Comparison of ENCODE assay signal across 1 cellular context in the genomic region with DNA sequence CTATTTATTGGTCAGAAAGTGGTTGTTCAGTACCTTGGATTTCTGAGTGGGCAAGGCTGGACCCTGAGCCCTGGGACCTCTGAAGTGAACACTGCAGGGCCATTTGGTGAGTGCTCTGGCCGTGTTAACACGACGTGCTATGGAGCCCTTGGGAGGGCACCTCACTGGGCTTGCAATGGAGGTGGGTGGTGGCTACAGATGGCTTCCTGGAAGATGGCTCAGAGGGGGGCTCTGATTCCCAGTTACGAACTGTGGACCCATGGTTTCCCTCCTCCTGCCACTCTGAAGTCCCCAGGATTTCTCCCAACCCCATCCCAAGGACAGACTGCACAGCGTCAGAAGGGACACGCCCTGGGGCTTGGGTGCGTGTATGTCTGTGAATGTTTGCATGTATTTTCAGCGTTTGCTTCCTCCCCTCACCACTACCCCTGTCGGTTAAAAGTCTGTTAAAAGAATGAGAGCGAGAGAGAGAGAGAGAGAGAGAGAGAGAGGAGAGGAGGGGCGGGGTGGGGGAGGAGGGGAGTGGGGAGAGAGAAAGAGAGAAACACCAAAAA.
TF ChIP-seq lines count a peak whose summit lies in the region.

No MANE protein-coding gene starts in this region.

TF ChIP-seq in SK-N-SH, 30 proteins besides CTCF, POLR2A, EP300 and RAD21 (continued from another document):
- TF ChIP-seq REST (IDR thresholded peaks at IDR 0.05; ENCODE audit: low read depth, low read length) (no peak), RXRA (IDR thresholded peaks at IDR 0.05; ENCODE audit: borderline replicate concordance, low read depth) (no peak), SMC3 (IDR thresholded peaks at IDR 0.05; ENCODE audit: low read depth, low read length) (no peak), RCOR1 (IDR thresholded peaks at IDR 0.05; ENCODE audit: low read length) (no peak), NFIC (IDR thresholded peaks at IDR 0.05; ENCODE audit: borderline replicate concordance) (no peak), YY1 (IDR thresholded peaks at IDR 0.05; ENCODE audit: low read depth) (no peak), RFX5 (IDR thresholded peaks at IDR 0.05; ENCODE audit: low read length) (no peak), FOXM1 (IDR thresholded peaks at IDR 0.05; ENCODE audit: low read depth) (no peak), MEF2A (IDR thresholded peaks at IDR 0.05; ENCODE audit: borderline replicate concordance, low read depth) (no peak), FOXJ3 (CRISPR knock-in tag; IDR thresholded peaks at IDR 0.05) (no peak), SIN3A (IDR thresholded peaks at IDR 0.05; ENCODE audit: borderline replicate concordance, low read depth, low read length) (no peak)
